In genomic region chr16:30183236-30183960, GRCh38 we compare ENCODE assay signal across 8 cellular contexts. TPM values are rescaled to one million over a fixed set of nuclear protein-coding genes. Genes with fewer than 3 reads are reported as not detected.
DNase-seq lines count a peak whose midpoint lies in the region; ATAC-seq and TF ChIP-seq lines count a peak whose summit lies in the region.

TSS of gene CORO1A (plus strand) at chr16:30183602. CDS start at chr16:30185210, 1,608 bp downstream.

- peak within 1 kb of the TSS; percentile 46; the same call in 1 of the 2 replicates for H3K27ac Mint-ChIP-seq in HFFc6

- H3K27me3 ChIP-seq in gastrocnemius medialis, result no peaks in the 10 kb centered on the region

- H3K4me3 Mint-ChIP-seq in HFFc6, result peak within 1 kb of the TSS; percentile 86

- H3K36me3 ChIP-seq in gastrocnemius medialis, result no peaks in the 10 kb centered on the region

- no peaks in the 10 kb centered on the region for H3K4me1 Mint-ChIP-seq in HFFc6 (ENCODE audit: low read depth)

- H3K9me3 ChIP-seq in gastrocnemius medialis, result no peaks in the 10 kb centered on the region

- no peaks in the 10 kb centered on the region for H3K36me3 Mint-ChIP-seq in HFFc6 (ENCODE audit: low read depth)

- in situ Hi-C loops in gastrocnemius medialis (cut with MboI; ENCODE audit: low sequenced_read_pairs in 4 of 4), result loop anchor here in 1 of 4 donors (10.0 kb wide), 2 partner anchors 79 to 139 kb away; no protein-coding TSS in a partner anchor

- no peak for TF ChIP-seq CTCF in HFFc6 (IDR thresholded peaks at IDR 0.05)
- TF ChIP-seq CTCF in gastrocnemius medialis (IDR thresholded peaks at IDR 0.05 in 4 of 5, conservative IDR thresholded peaks at IDR 0.05 in 1 of 5), result no peak

- peak; percentile 90 for DNase-seq in GM03348 (ENCODE audit: low spot score)
- peak; percentile 52 for DNase-seq in HFFc6
- peak; percentile 32 for DNase-seq in NCI-H128 (lab: John Stamatoyannopoulos, UW; ENCODE audit: unreplicated experiment)
- DNase-seq in T-helper 9 cell, result peak; percentile 72
- DNase-seq in astrocyte of the hippocampus (ENCODE audit: low read depth, low spot score), result peak; percentile 88
- peak; percentile 72 to 75 for DNase-seq in gastrocnemius medialis

- H3K27ac ChIP-seq in gastrocnemius medialis, result peak within 1 kb of the TSS; percentile 45 to 75 (median 58)

- H3K9me3 Mint-ChIP-seq in HFFc6, result no peaks in the 10 kb centered on the region

- H3K4me1 ChIP-seq in gastrocnemius medialis, result peaks cover 3 to 7% of the 10 kb centered on the region in 2 donors

- peak; percentile 83 to 88 for ATAC-seq in gastrocnemius medialis
- ATAC-seq in HG02973 (IDR thresholded peaks at IDR 0.05; ENCODE audit: unreplicated experiment), result no peak

- TF ChIP-seq POLR2A in gastrocnemius medialis (IDR thresholded peaks at IDR 0.05), result peak; percentile 9 to 23

- intact Hi-C loops in gastrocnemius medialis (cut with DNase I; ENCODE audit: low total_unique reads), result no loop called here

- peak within 1 kb of the TSS; percentile 60 for H3K4me3 ChIP-seq in iPS-11a (ENCODE audit: low read depth, low read length)
- H3K4me3 ChIP-seq in gastrocnemius medialis, result peak within 1 kb of the TSS; percentile 55 to 74 (median 59)

- H3K27me3 Mint-ChIP-seq in HFFc6 (ENCODE audit: insufficient read depth), result no peaks in the 10 kb centered on the region; the same call in 1 of the 2 replicates

RNA-seq across cellular contexts. Expression of gene CORO1A, which starts in this region (rescaled TPM):
- 1 to 10 TPM; 2.9 to 4.2 (median 3.7) TPM for total RNA-seq in HFFc6 (2021; fragmentation: NEBNext Ultra II Directional; extraction: Animal tissue kit (Norgen Biotek cat#: 25700))
- total RNA-seq in gastrocnemius medialis, result 1 to 10 TPM in 3 of 4 donors, under 1 TPM in 1; 0.44 to 8.9 (median 5.8) TPM

Comparison
In these comparisons a context has a peak if more than half of its experiments do, and no peak if none do; other contexts are left out.
1. DNase-seq: peak in every context shown above with its lines; median percentile 90 in GM03348; 88 in astrocyte of the hippocampus; 74 in gastrocnemius medialis; 72 in T-helper 9 cell; 52 in HFFc6; 32 in NCI-H128.